8 cellular contexts compared by ENCODE assay signal in genomic region chr11:2420502-2421225, GRCh38. TPM values are rescaled to one million over a fixed set of nuclear protein-coding genes. Genes with fewer than 3 reads are reported as not detected.
DNase-seq lines count a peak whose midpoint lies in the region; ATAC-seq and TF ChIP-seq lines count a peak whose summit lies in the region.

No MANE protein-coding gene starts in this region.

- peaks cover 2% of the 10 kb centered on the region; the same call in 1 of the 2 replicates for H4K20me1 ChIP-seq in DND-41 (ENCODE audit: insufficient read depth, low read length)

- 26 to 34% methylated on average over 44 of the region's 44 CpGs for WGBS in lung, 2 donors

- H2AFZ ChIP-seq in DND-41 (ENCODE audit: low read depth, low read length): peak overlapping the region; percentile 48

- peaks cover 5% of the 10 kb centered on the region; the same call in 1 of the 2 replicates for H3K4me1 ChIP-seq in DND-41 (ENCODE audit: insufficient read depth, low read length)
- H3K4me1 ChIP-seq in lung (ENCODE audit: control insufficient read depth in 2 of 2, insufficient read depth in 2 of 2, low read length in 2 of 2): peaks cover 0 to 2% of the 10 kb centered on the region in 2 donors

- H3K36me3 ChIP-seq in DND-41 (ENCODE audit: insufficient read depth, low read length): no peaks in the 10 kb centered on the region
- H3K36me3 ChIP-seq in lung (ENCODE audit: control insufficient read depth in 2 of 2, insufficient read depth in 2 of 2, low read length in 2 of 2): no peaks in the 10 kb centered on the region

- intact Hi-C loops in dorsolateral prefrontal cortex (cut with DNase I): loop anchor here (1.0 to 5.0 kb wide), 4 partner anchors 115 to 233 kb away; no protein-coding TSS in a partner anchor

- ATAC-seq in DND-41 (ENCODE audit: insufficient read depth, low read depth) (peak; percentile 99), HG03039 (IDR thresholded peaks at IDR 0.05; ENCODE audit: unreplicated experiment) (peak; percentile 55), lung (ENCODE audit: insufficient read depth, low FRiP score) (peak; percentile 90), GM21367 (IDR thresholded peaks at IDR 0.05; ENCODE audit: unreplicated experiment) (no peak)

- H3K27ac ChIP-seq in DND-41 (ENCODE audit: low read length) (no peak overlapping the region), dorsolateral prefrontal cortex (peak overlapping the region in 3 of 59 donors; percentile 32 to 67 (median 46)), lung (ENCODE audit: low read depth in 1 of 2, low read length in 1 of 2) (no peak overlapping the region)

- no peaks in the 10 kb centered on the region for H3K79me2 ChIP-seq in DND-41 (ENCODE audit: insufficient read depth, low read length)

- TF ChIP-seq CTCF in DND-41 (IDR thresholded peaks at IDR 0.05; ENCODE audit: borderline replicate concordance, extremely low read depth, low read length, poor library complexity, severe bottlenecking) (peak; percentile 97), dorsolateral prefrontal cortex (IDR thresholded peaks at IDR 0.05 in 54 of 56, conservative IDR thresholded peaks at IDR 0.05 in 2 of 56; ENCODE audit: low read depth in 1 of 56, partially characterized antibody in 56 of 56) (peak; percentile 64 to 99 (median 94)), lung (IDR thresholded peaks at IDR 0.05; ENCODE audit: control extremely low read depth, extremely low read depth) (peak; percentile 91)

- no peak overlapping the region for H3K9ac ChIP-seq in DND-41 (ENCODE audit: low read depth, low read length)

- H3K9me3 ChIP-seq in DND-41 (ENCODE audit: insufficient read depth, low read length, severe bottlenecking) (no peaks in the 10 kb centered on the region), lung (ENCODE audit: control insufficient read depth in 2 of 2, insufficient read depth in 1 of 2, low read length in 1 of 2) (no peaks in the 10 kb centered on the region)

- H3K4me3 ChIP-seq in DND-41 (ENCODE audit: low read depth in 1 of 2, low read length in 2 of 2) (no peak overlapping the region), dorsolateral prefrontal cortex (peak overlapping the region in 25 of 59 donors; percentile 4 to 43 (median 28)), lung (no peak overlapping the region)

- DNase-seq in DND-41: peak; percentile 71
- DNase-seq in NCI-H69 (lab: John Stamatoyannopoulos, UW): peak; percentile 88
- peak; percentile 52 to 63 for DNase-seq in activated CD4-positive, alpha-beta T cell treated with anti-CD3 and anti-CD28 coated beads, Interleukin-2, amount 50 U/mL, for 24 hours (ENCODE audit: low read depth in 1 of 2, low spot score in 1 of 2)
- peak in 9 of 10 donors; percentile 54 to 79 (median 65) for DNase-seq in dorsolateral prefrontal cortex
- peak; percentile 65 for DNase-seq in lung (ENCODE audit: low spot score)
- DNase-seq in stimulated activated CD4-positive, alpha-beta T cell treated with anti-CD3 and anti-CD28 coated beads, TNF-alpha, amount 100 ng/mL, for 24 hours (ENCODE audit: low read depth in 3 of 3): peak; percentile 52 to 69 (median 57)

- no peak overlapping the region for H3K4me2 ChIP-seq in DND-41 (ENCODE audit: insufficient read depth, low read length)

- no peaks in the 10 kb centered on the region for H3K27me3 ChIP-seq in DND-41 (ENCODE audit: insufficient read depth, low read length, poor library complexity)
- H3K27me3 ChIP-seq in dorsolateral prefrontal cortex: no peaks in the 10 kb centered on the region
- H3K27me3 ChIP-seq in lung (ENCODE audit: control insufficient read depth, insufficient read depth): no peaks in the 10 kb centered on the region

RNA-seq across cellular contexts. Expression of gene TSSC4, which starts 20.1 kb away (rescaled TPM):
- total RNA-seq in dorsolateral prefrontal cortex (10 to 100 TPM; 23.7 to 48.6 (median 34.3) TPM), lung (10 to 100 TPM; 25.1 to 56.5 TPM)
- polyA plus RNA-seq in lung: 10 to 100 TPM; 48.8 to 50.7 TPM

RNA-seq across cellular contexts. Expression of gene TRPM5, which starts 23.6 kb away (rescaled TPM):
- under 1 TPM in 11 of 120 experiments, not detected in 109; 0.10 to 0.21 (median 0.17) TPM for total RNA-seq in dorsolateral prefrontal cortex
- total RNA-seq in lung: under 1 TPM; 0.18 to 0.20 TPM
- under 1 TPM; 0.02 to 0.04 TPM for polyA plus RNA-seq in lung

RNA-seq across cellular contexts. Expression of gene KCNQ1, which starts 24.1 kb away (rescaled TPM):
- total RNA-seq in dorsolateral prefrontal cortex (1 to 10 TPM in 111 of 120 experiments, under 1 TPM in 9; 0.39 to 6.7 (median 2.1) TPM), lung (10 to 100 TPM; 15.4 to 41.7 TPM)
- polyA plus RNA-seq in lung: 10 to 100 TPM; 23.5 to 29.0 TPM

RNA-seq across cellular contexts. Expression of gene CD81, which starts 43.6 kb away (rescaled TPM):
- 100 to 1,000 TPM; 342 to 666 (median 436) TPM for total RNA-seq in dorsolateral prefrontal cortex
- total RNA-seq in lung: 100 to 1,000 TPM; 605 to 708 TPM
- polyA plus RNA-seq in lung: 100 to 1,000 TPM; 412 to 679 TPM
